ENCODE assay signal across 8 cellular contexts in the genomic region with DNA sequence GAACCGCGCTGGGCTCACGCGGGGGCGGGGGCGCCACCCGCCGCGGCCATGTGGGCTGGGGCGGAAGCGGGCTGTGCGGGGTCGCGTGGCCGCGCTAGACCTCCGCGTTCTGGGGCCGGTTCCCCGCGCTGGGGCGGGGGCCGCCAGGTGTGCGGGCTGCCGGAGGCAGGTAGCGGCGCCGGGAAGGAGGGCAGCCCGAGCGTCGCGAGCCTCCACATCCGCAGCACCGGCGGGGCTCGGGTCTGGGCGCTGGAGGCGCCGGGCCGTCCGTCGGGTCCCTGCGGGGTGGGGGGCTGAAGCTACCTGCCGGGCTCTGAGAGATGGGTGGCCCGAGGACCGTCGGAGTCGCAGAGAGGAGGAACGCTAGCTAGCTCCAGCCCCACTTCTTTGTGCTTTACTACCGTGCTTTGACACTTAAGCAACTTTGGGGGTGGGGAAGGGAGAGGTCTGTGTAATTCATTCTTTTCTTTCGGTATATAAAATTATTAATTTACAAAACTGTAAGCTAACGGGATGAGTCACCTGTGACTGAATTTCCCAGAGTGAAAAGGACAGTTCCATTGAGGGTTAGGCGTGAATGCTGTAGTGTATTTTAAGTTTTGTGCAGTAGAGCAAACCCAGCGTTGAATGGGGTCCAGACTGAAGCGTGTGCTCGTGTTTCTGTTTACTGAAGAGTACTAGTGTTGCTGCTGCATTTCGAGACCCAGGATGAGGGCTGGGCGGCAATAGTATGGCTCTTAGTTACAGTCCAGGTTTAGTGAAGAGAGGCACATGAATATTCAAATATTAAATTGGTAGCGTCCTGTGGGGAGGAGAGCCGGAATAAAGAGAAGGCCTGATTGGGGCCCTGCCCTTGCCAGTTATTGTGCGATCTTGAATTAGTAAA. TPM values are rescaled to one million over a fixed set of nuclear protein-coding genes. Genes with fewer than 3 reads are reported as not detected.
DNase-seq lines count a peak whose midpoint lies in the region; ATAC-seq, FAIRE-seq and TF ChIP-seq lines count a peak whose summit lies in the region.

No MANE protein-coding gene starts in this region.

- H3K4me3 Mint-ChIP-seq in activated T-cell treated with anti-CD3 and anti-CD28 coated beads, Interleukin-2, amount 50 U/mL, for 4 hours: peak overlapping the region; percentile 85

- 3 to 6% (median 4%) methylated on average over 25 to 61 of the region's 61 CpGs for WGBS in ovary, 3 donors

- FAIRE-seq in frontal cortex (lab: Jason Lieb, UNC): no peak

- POLR2A ChIA-PET in HEK293 (lab: Yijun Ruan, JAX): interaction anchor here (1.0 to 1.8 kb wide), 5 partner anchors 11 to 92 kb away, joined by 3 to 17 read pairs (median 4); partner anchors contain the start of gene ADH5

- H3K36me3 ChIP-seq in HEK293 (ENCODE audit: control insufficient read depth in 2 of 2, insufficient read depth in 1 of 2, low read length in 2 of 2) (no peaks in the 10 kb centered on the region), ovary (no peaks in the 10 kb centered on the region)

- ATAC-seq in activated T-cell treated with anti-CD3 and anti-CD28 coated beads, Interleukin-2, amount 50 U/mL, for 4 hours: peak; percentile 4 to 7
- no peak for ATAC-seq in HG03025 (IDR thresholded peaks at IDR 0.05; ENCODE audit: low FRiP score, unreplicated experiment)

- H3K27me3 ChIP-seq in ovary: no peaks in the 10 kb centered on the region

- DNase-seq in DMS79 treated with DMSO at 0.1 percent for 48 hours (lab: John Stamatoyannopoulos, UW) (peak; percentile 19), DMS79 (lab: John Stamatoyannopoulos, UW) (no peak), NCI-H1092 treated with DMSO at 0.1 percent for 48 hours (lab: John Stamatoyannopoulos, UW) (peak; percentile 48), frontal cortex (ENCODE audit: low spot score in 2 of 2) (peak; percentile 13 to 23), ovary (peak in 2 of 5 donors; percentile 16 to 28)
- DNase-seq in activated T-cell treated with anti-CD3 and anti-CD28 coated beads, Interleukin-2, amount 50 U/mL, for 4 hours: peak; percentile 21

- TF ChIP-seq POLR2A in ovary (IDR thresholded peaks at IDR 0.05): no peak

- H3K36me3 Mint-ChIP-seq in activated T-cell treated with anti-CD3 and anti-CD28 coated beads, Interleukin-2, amount 50 U/mL, for 4 hours (ENCODE audit: insufficient read depth): no peaks in the 10 kb centered on the region

- intact Hi-C loops in ovary (cut with DNase I): loop anchor here in 2 of 4 donors (5.0 to 10.0 kb wide), 2 partner anchors 61 kb away; no protein-coding TSS in a partner anchor

- CTCF ChIA-PET in HEK293 (lab: Yijun Ruan, JAX): interaction anchor here (0.6 to 5.0 kb wide), 5 partner anchors 18 to 555 kb away, joined by 3 to 44 read pairs (median 4); no protein-coding TSS in a partner anchor

- H3K4me1 ChIP-seq in HEK293 (ENCODE audit: control insufficient read depth, insufficient read depth, low read length) (no peaks in the 10 kb centered on the region), ovary (ENCODE audit: insufficient read depth) (no peaks in the 10 kb centered on the region)

- peaks cover 41% of the 10 kb centered on the region for H3K4me1 Mint-ChIP-seq in activated T-cell treated with anti-CD3 and anti-CD28 coated beads, Interleukin-2, amount 50 U/mL, for 4 hours (ENCODE audit: low read depth)

- H3K9me3 Mint-ChIP-seq in activated T-cell treated with anti-CD3 and anti-CD28 coated beads, Interleukin-2, amount 50 U/mL, for 4 hours: no peaks in the 10 kb centered on the region

- TF ChIP-seq EP300 in ovary (IDR thresholded peaks at IDR 0.05): no peak

- no peak for TF ChIP-seq CTCF in HEK293 (tag by site-specific recombination; IDR thresholded peaks at IDR 0.05)
- TF ChIP-seq CTCF in ovary (IDR thresholded peaks at IDR 0.05): no peak

- H3K4me3 ChIP-seq in HEK293 (ENCODE audit: low read depth, low read length) (peak overlapping the region; percentile 97), ovary (peak overlapping the region; percentile 61)

- H3K27ac ChIP-seq in HEK293 (ENCODE audit: extremely low read depth, low read depth, low read length) (peak overlapping the region; percentile 74; the same call in 1 of the 2 replicates), ovary (peak overlapping the region; percentile 59 to 68)

- H3K9me3 ChIP-seq in HEK293 (ENCODE audit: control insufficient read depth, insufficient read depth, low read depth, low read length) (no peaks in the 10 kb centered on the region), ovary (no peaks in the 10 kb centered on the region)

- H3K27me3 Mint-ChIP-seq in activated T-cell treated with anti-CD3 and anti-CD28 coated beads, Interleukin-2, amount 50 U/mL, for 4 hours (ENCODE audit: low read depth): no peaks in the 10 kb centered on the region

TF ChIP-seq in HEK293, 187 proteins besides CTCF, POLR2A, EP300 and RAD21:
- peak; percentile 25 for TF ChIP-seq SETDB1 (IDR thresholded peaks at IDR 0.05; ENCODE audit: insufficient read length, low read length)
- TF ChIP-seq, protein P1, sequence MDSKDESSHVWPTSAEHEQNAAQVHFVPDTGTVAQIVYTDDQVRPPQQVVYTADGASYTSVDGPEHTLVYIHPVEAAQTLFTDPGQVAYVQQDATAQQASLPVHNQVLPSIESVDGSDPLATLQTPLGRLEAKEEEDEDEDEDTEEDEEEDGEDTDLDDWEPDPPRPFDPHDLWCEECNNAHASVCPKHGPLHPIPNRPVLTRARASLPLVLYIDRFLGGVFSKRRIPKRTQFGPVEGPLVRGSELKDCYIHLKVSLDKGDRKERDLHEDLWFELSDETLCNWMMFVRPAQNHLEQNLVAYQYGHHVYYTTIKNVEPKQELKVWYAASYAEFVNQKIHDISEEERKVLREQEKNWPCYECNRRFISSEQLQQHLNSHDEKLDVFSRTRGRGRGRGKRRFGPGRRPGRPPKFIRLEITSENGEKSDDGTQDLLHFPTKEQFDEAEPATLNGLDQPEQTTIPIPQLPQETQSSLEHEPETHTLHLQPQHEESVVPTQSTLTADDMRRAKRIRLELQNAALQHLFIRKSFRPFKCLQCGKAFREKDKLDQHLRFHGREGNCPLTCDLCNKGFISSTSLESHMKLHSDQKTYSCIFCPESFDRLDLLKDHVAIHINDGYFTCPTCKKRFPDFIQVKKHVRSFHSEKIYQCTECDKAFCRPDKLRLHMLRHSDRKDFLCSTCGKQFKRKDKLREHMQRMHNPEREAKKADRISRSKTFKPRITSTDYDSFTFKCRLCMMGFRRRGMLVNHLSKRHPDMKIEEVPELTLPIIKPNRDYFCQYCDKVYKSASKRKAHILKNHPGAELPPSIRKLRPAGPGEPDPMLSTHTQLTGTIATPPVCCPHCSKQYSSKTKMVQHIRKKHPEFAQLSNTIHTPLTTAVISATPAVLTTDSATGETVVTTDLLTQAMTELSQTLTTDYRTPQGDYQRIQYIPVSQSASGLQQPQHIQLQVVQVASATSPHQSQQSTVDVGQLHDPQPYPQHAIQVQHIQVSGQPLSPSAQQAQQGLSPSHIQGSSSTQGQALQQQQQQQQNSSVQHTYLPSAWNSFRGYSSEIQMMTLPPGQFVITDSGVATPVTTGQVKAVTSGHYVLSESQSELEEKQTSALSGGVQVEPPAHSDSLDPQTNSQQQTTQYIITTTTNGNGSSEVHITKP (tag by site-specific recombination; IDR thresholded peaks at IDR 0.05): peak; percentile 74
- no peak for TF ChIP-seq ZBTB17 (tag by site-specific recombination; IDR thresholded peaks at IDR 0.05)
- no peak for TF ChIP-seq ZNF2 (tag by site-specific recombination; IDR thresholded peaks at IDR 0.05)
- no peak for TF ChIP-seq ZNF600 (tag by site-specific recombination; IDR thresholded peaks at IDR 0.05)
- peak; percentile 25; the same call in 1 of the 2 replicates for TF ChIP-seq ZNF335 (tag by site-specific recombination; conservative IDR thresholded peaks at IDR 0.05)
- TF ChIP-seq ZNF510 (tag by site-specific recombination; IDR thresholded peaks at IDR 0.05; ENCODE audit: insufficient replicate concordance): no peak
- peak; percentile 57; the same call in 1 of the 2 replicates for TF ChIP-seq ZNF341 (tag by site-specific recombination; IDR thresholded peaks at IDR 0.05; ENCODE audit: low read depth)
- TF ChIP-seq ZNF48 (tag by site-specific recombination; IDR thresholded peaks at IDR 0.05): no peak
- TF ChIP-seq ZNF530 (tag by site-specific recombination; IDR thresholded peaks at IDR 0.05; ENCODE audit: low read depth): no peak
- no peak for TF ChIP-seq SCRT1 (tag by site-specific recombination; IDR thresholded peaks at IDR 0.05; ENCODE audit: borderline replicate concordance)
- no peak for TF ChIP-seq EGR2 (tag by site-specific recombination; IDR thresholded peaks at IDR 0.05; ENCODE audit: low read depth)
- TF ChIP-seq ZNF639 (tag by site-specific recombination; IDR thresholded peaks at IDR 0.05): no peak
- no peak for TF ChIP-seq ZNF132 (tag by site-specific recombination; IDR thresholded peaks at IDR 0.05; ENCODE audit: borderline replicate concordance)
- TF ChIP-seq, protein P2, sequence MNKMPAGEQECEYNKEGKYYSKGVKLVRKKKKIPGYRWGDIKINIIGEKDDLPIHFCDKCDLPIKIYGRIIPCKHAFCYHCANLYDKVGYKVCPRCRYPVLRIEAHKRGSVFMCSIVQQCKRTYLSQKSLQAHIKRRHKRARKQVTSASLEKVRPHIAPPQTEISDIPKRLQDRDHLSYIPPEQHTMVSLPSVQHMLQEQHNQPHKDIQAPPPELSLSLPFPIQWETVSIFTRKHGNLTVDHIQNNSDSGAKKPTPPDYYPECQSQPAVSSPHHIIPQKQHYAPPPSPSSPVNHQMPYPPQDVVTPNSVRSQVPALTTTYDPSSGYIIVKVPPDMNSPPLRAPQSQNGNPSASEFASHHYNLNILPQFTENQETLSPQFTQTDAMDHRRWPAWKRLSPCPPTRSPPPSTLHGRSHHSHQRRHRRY (tag by site-specific recombination; IDR thresholded peaks at IDR 0.05): no peak
- TF ChIP-seq ZNF292 (tag by site-specific recombination; IDR thresholded peaks at IDR 0.05; ENCODE audit: borderline replicate concordance, low read depth): no peak
- no peak for TF ChIP-seq ZFP41 (tag by site-specific recombination; IDR thresholded peaks at IDR 0.05; ENCODE audit: borderline replicate concordance)

RNA-seq across cellular contexts. Expression of gene METAP1, which starts 0.8 kb away (rescaled TPM):
- total RNA-seq in activated T-cell treated with anti-CD3 and anti-CD28 coated beads, Interleukin-2, amount 50 U/mL, for 4 hours: 10 to 100 TPM; 60.5 to 70.9 (median 69.9) TPM
- total RNA-seq in frontal cortex: 22.0 TPM
- 10 to 100 TPM; 19.8 to 34.5 (median 25.4) TPM for total RNA-seq in ovary
- polyA plus RNA-seq in ovary: 10 to 100 TPM; 16.1 to 38.6 TPM
